ENCODE assay signal across 15 cellular contexts in the genomic region with DNA sequence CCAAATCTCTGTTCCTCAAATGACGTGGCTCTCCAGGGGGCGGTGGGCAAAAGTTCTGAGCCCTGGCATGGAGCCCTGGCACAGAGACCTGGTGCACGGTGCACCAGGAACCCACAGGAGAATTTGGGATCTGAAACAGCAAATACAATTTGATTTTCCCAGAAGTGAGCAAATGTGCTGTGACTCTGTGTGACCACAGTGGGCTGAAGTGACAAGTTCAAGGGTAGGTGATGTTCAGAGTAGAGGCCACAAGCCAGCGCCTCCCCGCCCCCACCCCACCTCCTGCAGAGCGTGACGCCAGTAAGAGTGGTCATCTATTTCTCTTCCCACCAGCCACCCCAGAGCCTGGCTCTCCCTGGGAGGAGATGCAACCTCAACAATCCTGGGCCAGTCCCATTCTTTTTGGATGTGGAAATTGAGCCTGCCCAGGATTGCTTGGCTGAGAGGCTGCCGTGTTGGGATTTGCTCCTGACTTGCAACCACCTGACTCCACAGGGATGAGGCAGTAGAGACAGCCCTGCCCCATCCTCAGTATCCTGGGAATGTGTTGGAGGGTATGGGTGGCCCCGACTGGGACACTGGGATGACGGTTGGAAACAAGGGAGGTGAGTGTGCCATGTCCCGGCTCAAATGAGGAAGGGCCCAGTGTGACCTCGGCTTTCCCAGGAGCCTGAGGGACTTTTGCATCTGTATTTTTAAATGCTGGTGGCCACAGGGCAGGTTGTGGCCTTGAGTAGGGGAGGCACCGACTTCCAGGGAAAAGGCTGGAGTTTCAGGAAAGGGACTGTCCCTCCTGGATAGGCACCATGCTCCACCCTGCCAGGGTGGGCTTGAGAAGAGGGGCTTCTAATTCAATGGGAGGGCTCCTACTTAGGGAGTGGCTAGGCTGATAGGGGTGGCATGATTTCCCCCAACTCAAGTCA. TPM values are rescaled to one million over a fixed set of nuclear protein-coding genes. Genes with fewer than 3 reads are reported as not detected.
DNase-seq lines count a peak whose midpoint lies in the region; ATAC-seq and TF ChIP-seq lines count a peak whose summit lies in the region.
"Had no signal": no experiment of that assay in that cellular context is flagged by ENCODE, and none has a peak within 500 bp of the region (broad histone marks: within the 10 kb centered on the region; RNA-seq: fewer than 3 reads in every experiment).

No MANE protein-coding gene starts in this region.

- H3K9me3 ChIP-seq in transverse colon: no peaks in the 10 kb centered on the region

- peak overlapping the region; percentile 47 for H3K27ac Mint-ChIP-seq in activated T-cell treated with anti-CD3 and anti-CD28 coated beads, Interleukin-2, amount 50 U/mL, for 24 hours
- no peak overlapping the region for H3K27ac Mint-ChIP-seq in WTC11

- H3K27me3 ChIP-seq in transverse colon: no peaks in the 10 kb centered on the region

- no peak overlapping the region for H3K4me3 Mint-ChIP-seq in activated T-cell treated with anti-CD3 and anti-CD28 coated beads, Interleukin-2, amount 50 U/mL, for 24 hours
- H3K4me3 Mint-ChIP-seq in WTC11: no peak overlapping the region

- H3K27me3 Mint-ChIP-seq in activated T-cell treated with anti-CD3 and anti-CD28 coated beads, Interleukin-2, amount 50 U/mL, for 24 hours: no peaks in the 10 kb centered on the region
- peaks cover 17% of the 10 kb centered on the region for H3K27me3 Mint-ChIP-seq in WTC11 (ENCODE audit: low read depth)

- H3K4me1 ChIP-seq in transverse colon: peaks cover 20 to 55% (median 43%) of the 10 kb centered on the region in 4 donors

- in situ Hi-C loops in transverse colon (cut with MboI; ENCODE audit: low pct_ligation_motif_present in 1 of 4, low pct_unique_long_range_greater_than_20kb in 1 of 4, low sequenced_read_pairs in 3 of 4): no loop called here

- no peak for DNase-seq in activated T-cell treated with anti-CD3 and anti-CD28 coated beads, Interleukin-2, amount 50 U/mL, for 24 hours
- DNase-seq in activated T-cell treated with anti-CD3 and anti-CD28 coated beads for 4 hours (no peak), WTC11 (ENCODE audit: low spot score) (no peak), left colon (peak; percentile 8 to 25), transverse colon (peak; percentile 10), RKO (ENCODE audit: low spot score) (no peak), activated gamma-delta T cell (lab: John Stamatoyannopoulos, UW) (no peak)
- DNase-seq: activated CD4-positive, alpha-beta T cell treated with anti-CD3 and anti-CD28 coated beads for 1 hour; activated naive CD4-positive, alpha-beta T cell; dorsolateral prefrontal cortex; EL; left ventricle myocardium superior; NCI-H146; NCI-H748 treated with DMSO at 0.1 percent for 48 hours had no signal

- H3K9me3 Mint-ChIP-seq in activated T-cell treated with anti-CD3 and anti-CD28 coated beads, Interleukin-2, amount 50 U/mL, for 24 hours: no peaks in the 10 kb centered on the region
- no peaks in the 10 kb centered on the region for H3K9me3 Mint-ChIP-seq in WTC11

- 0 to 70% methylated on average over 1 to 12 of the region's 13 CpGs for WGBS in transverse colon (ENCODE audit: low coverage in 1 of 2), 2 donors

- CTCF ChIA-PET in WTC11 (lab: Charles Lee): interaction anchor here (1.7 to 4.5 kb wide), 3 partner anchors 14 to 33 kb away, joined by 14 to 23 read pairs (median 23); no protein-coding TSS in a partner anchor

- H3K4me3 ChIP-seq in transverse colon: no peak overlapping the region
- H3K4me3 ChIP-seq: dorsolateral prefrontal cortex had no signal

- 0 out of 2 replicates have a peak, but pooled peaks have one; percentile 29 for ATAC-seq in WTC11
- ATAC-seq in left colon: no peak
- ATAC-seq in HG03196 (IDR thresholded peaks at IDR 0.05; ENCODE audit: unreplicated experiment): no peak
- ATAC-seq: left ventricle myocardium superior had no signal

- H3K27ac ChIP-seq in transverse colon: no peak overlapping the region

- intact Hi-C loops in left colon (cut with DNase I, micrococcal nuclease) (no loop called here), transverse colon (cut with DNase I; ENCODE audit: low total_unique reads) (no loop called here)

- H3K4me1 Mint-ChIP-seq in activated T-cell treated with anti-CD3 and anti-CD28 coated beads, Interleukin-2, amount 50 U/mL, for 24 hours (ENCODE audit: low read depth): peaks cover 29% of the 10 kb centered on the region
- peaks cover 14% of the 10 kb centered on the region for H3K4me1 Mint-ChIP-seq in WTC11

- POLR2A ChIA-PET in WTC11 (lab: Charles Lee): interaction anchor here (1.0 kb wide), 1 partner anchor 15 kb away, joined by 3 read pairs; no protein-coding TSS in a partner anchor

- TF ChIP-seq CTCF in WTC11 (IDR thresholded peaks at IDR 0.05): no peak
- no peak for TF ChIP-seq CTCF in transverse colon (IDR thresholded peaks at IDR 0.05)

- no peak for TF ChIP-seq POLR2A in transverse colon (IDR thresholded peaks at IDR 0.05)

- TF ChIP-seq EP300 in transverse colon (IDR thresholded peaks at IDR 0.05; ENCODE audit: low read depth): no peak

- H3K36me3 Mint-ChIP-seq in activated T-cell treated with anti-CD3 and anti-CD28 coated beads, Interleukin-2, amount 50 U/mL, for 24 hours (ENCODE audit: low read depth): no peaks in the 10 kb centered on the region
- no peaks in the 10 kb centered on the region for H3K36me3 Mint-ChIP-seq in WTC11

- H3K36me3 ChIP-seq in transverse colon: no peaks in the 10 kb centered on the region

TF ChIP-seq in WTC11, 78 proteins besides CTCF, POLR2A, EP300 and RAD21 (continues in another document):
- TF ChIP-seq, protein P1, sequence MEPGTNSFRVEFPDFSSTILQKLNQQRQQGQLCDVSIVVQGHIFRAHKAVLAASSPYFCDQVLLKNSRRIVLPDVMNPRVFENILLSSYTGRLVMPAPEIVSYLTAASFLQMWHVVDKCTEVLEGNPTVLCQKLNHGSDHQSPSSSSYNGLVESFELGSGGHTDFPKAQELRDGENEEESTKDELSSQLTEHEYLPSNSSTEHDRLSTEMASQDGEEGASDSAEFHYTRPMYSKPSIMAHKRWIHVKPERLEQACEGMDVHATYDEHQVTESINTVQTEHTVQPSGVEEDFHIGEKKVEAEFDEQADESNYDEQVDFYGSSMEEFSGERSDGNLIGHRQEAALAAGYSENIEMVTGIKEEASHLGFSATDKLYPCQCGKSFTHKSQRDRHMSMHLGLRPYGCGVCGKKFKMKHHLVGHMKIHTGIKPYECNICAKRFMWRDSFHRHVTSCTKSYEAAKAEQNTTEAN (CRISPR knock-in tag; IDR thresholded peaks at IDR 0.05): no peak
- TF ChIP-seq, protein P2, sequence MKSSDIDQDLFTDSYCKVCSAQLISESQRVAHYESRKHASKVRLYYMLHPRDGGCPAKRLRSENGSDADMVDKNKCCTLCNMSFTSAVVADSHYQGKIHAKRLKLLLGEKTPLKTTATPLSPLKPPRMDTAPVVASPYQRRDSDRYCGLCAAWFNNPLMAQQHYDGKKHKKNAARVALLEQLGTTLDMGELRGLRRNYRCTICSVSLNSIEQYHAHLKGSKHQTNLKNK (CRISPR knock-in tag; IDR thresholded peaks at IDR 0.05): no peak
- TF ChIP-seq CBFB (CRISPR knock-in tag; IDR thresholded peaks at IDR 0.05; ENCODE audit: low read depth) (no peak), CREB1 (CRISPR knock-in tag; IDR thresholded peaks at IDR 0.05) (no peak)
- TF ChIP-seq, protein P3, sequence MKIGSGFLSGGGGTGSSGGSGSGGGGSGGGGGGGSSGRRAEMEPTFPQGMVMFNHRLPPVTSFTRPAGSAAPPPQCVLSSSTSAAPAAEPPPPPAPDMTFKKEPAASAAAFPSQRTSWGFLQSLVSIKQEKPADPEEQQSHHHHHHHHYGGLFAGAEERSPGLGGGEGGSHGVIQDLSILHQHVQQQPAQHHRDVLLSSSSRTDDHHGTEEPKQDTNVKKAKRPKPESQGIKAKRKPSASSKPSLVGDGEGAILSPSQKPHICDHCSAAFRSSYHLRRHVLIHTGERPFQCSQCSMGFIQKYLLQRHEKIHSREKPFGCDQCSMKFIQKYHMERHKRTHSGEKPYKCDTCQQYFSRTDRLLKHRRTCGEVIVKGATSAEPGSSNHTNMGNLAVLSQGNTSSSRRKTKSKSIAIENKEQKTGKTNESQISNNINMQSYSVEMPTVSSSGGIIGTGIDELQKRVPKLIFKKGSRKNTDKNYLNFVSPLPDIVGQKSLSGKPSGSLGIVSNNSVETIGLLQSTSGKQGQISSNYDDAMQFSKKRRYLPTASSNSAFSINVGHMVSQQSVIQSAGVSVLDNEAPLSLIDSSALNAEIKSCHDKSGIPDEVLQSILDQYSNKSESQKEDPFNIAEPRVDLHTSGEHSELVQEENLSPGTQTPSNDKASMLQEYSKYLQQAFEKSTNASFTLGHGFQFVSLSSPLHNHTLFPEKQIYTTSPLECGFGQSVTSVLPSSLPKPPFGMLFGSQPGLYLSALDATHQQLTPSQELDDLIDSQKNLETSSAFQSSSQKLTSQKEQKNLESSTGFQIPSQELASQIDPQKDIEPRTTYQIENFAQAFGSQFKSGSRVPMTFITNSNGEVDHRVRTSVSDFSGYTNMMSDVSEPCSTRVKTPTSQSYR (CRISPR knock-in tag; IDR thresholded peaks at IDR 0.05): no peak
- TF ChIP-seq, protein P4, sequence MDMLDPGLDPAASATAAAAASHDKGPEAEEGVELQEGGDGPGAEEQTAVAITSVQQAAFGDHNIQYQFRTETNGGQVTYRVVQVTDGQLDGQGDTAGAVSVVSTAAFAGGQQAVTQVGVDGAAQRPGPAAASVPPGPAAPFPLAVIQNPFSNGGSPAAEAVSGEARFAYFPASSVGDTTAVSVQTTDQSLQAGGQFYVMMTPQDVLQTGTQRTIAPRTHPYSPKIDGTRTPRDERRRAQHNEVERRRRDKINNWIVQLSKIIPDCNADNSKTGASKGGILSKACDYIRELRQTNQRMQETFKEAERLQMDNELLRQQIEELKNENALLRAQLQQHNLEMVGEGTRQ (CRISPR knock-in tag; IDR thresholded peaks at IDR 0.05): no peak

RNA-seq across cellular contexts. Expression of a gene that starts 11.0 kb away (rescaled TPM):
- total RNA-seq in WTC11 (2021): 4.6 to 7.8 TPM (median 5.6 TPM) in 3 replicates
- 100 to 1,000 TPM in 1 of 2 donors, 10 to 100 TPM in 1; 81.5 to 103 TPM for total RNA-seq in left colon
- total RNA-seq in transverse colon: 100 to 1,000 TPM in 1 of 4 donors, 10 to 100 TPM in 3; 43.8 to 181 (median 69.5) TPM

RNA-seq across cellular contexts. Expression of a gene that starts 38.5 kb away (rescaled TPM):
- total RNA-seq in WTC11 (2021) (not detected in 3 replicates), left colon (under 1 TPM in 1 of 2 donors, not detected in 1; 0.45 TPM), transverse colon (not detected)
- total RNA-seq: dorsolateral prefrontal cortex, left ventricle myocardium superior had no signal

RNA-seq across cellular contexts. Expression of a gene that starts 40.2 kb away (rescaled TPM):
- 20.5 to 29.5 TPM (median 27.8 TPM) in 3 replicates for total RNA-seq in WTC11 (2021)
- 10 to 100 TPM; 79.1 to 84.4 TPM for total RNA-seq in left colon
- 100 to 1,000 TPM in 3 of 4 donors, 10 to 100 TPM in 1; 96.1 to 210 (median 145) TPM for total RNA-seq in transverse colon
- total RNA-seq: left ventricle myocardium superior had no signal

Comparison
In these comparisons a context has a peak if more than half of its experiments do, and no peak if none do; other contexts are left out.
1. DNase-seq: peak in left colon (2 of 2) and transverse colon (single experiment); none in activated T-cell treated with anti-CD3 and anti-CD28 coated beads, Interleukin-2, amount 50 U/mL, for 24 hours (single experiment), activated T-cell treated with anti-CD3 and anti-CD28 coated beads for 4 hours (single experiment), WTC11 (single experiment), RKO (single experiment) and activated gamma-delta T cell (single experiment).